ENCODE assay signal across 8 cellular contexts in genomic region chr10:52778511-52779392, GRCh38. TPM values are rescaled to one million over a fixed set of nuclear protein-coding genes. Genes with fewer than 3 reads are reported as not detected.
DNase-seq lines count a peak whose midpoint lies in the region; ATAC-seq and TF ChIP-seq lines count a peak whose summit lies in the region.

No MANE protein-coding gene starts in this region.

- H3K27me3 ChIP-seq in testis = no peaks in the 10 kb centered on the region

- no peaks in the 10 kb centered on the region for H3K4me1 ChIP-seq in testis

- no peak overlapping the region for H3K27ac ChIP-seq in testis

- H3K36me3 ChIP-seq in testis (ENCODE audit: low read depth, missing control alignments) = no peaks in the 10 kb centered on the region

- DNase-seq in SKM-1 treated with dmso at 0.1 percent for 144 hours (lab: John Stamatoyannopoulos, UW; ENCODE audit: unreplicated experiment) = peak; percentile 18
- DNase-seq in SKM-1 (lab: John Stamatoyannopoulos, UW; ENCODE audit: unreplicated experiment) = no peak
- peak; percentile 53 for DNase-seq in OCI-M1 (lab: John Stamatoyannopoulos, UW)
- DNase-seq in foreskin fibroblast = peak in 1 of 2 donors; percentile 40
- peak; percentile 73 for DNase-seq in testis
- no peak for DNase-seq in effector CD4-positive, alpha-beta T cell
- DNase-seq in 8988T = no peak

- H3K4me3 ChIP-seq in foreskin fibroblast (ENCODE audit: low read depth in 1 of 2, low read length in 2 of 2) (no peak overlapping the region), testis (peak overlapping the region; percentile 16 to 43)

- WGBS in testis, 2 donors = 33 to 35% methylated on average over 27 to 41 of the region's 42 CpGs

- peak; percentile 73 for TF ChIP-seq CTCF in foreskin fibroblast (IDR thresholded peaks at IDR 0.05; ENCODE audit: low read depth, low read length)
- peak in 2 of 3 experiments; percentile 45 to 63 for TF ChIP-seq CTCF in testis (IDR thresholded peaks at IDR 0.05)

- intact Hi-C loops in testis (cut with DNase I; ENCODE audit: low total_unique reads) = no loop called here

- no peak for ATAC-seq in GM19351 (IDR thresholded peaks at IDR 0.05; ENCODE audit: unreplicated experiment)

- TF ChIP-seq POLR2A in testis (IDR thresholded peaks at IDR 0.05) = no peak

- H3K9me3 ChIP-seq in testis = no peaks in the 10 kb centered on the region

RNA-seq across cellular contexts. Expression of gene MBL2, which starts 6.2 kb away (rescaled TPM):
- total RNA-seq in testis = under 1 TPM; 0.12 to 0.16 TPM
- 0.08 TPM for polyA plus RNA-seq in testis (ENCODE audit: insufficient read depth, low read depth, low replicate concordance)

Comparison
In these comparisons a context has a peak if more than half of its experiments do, and no peak if none do; other contexts are left out.
1. DNase-seq: peak in SKM-1 treated with dmso at 0.1 percent for 144 hours (single experiment), OCI-M1 (single experiment) and testis (single experiment); none in SKM-1 (single experiment), effector CD4-positive, alpha-beta T cell (single experiment) and 8988T (single experiment).
2. H3K4me3 ChIP-seq: peak in testis (2 of 2); none in foreskin fibroblast (0 of 2).